ENCODE assay signal across 8 cellular contexts in genomic region chr1:155171836-155172731, GRCh38. TPM values are rescaled to one million over a fixed set of nuclear protein-coding genes. Genes with fewer than 3 reads are reported as not detected.
DNase-seq lines count a peak whose midpoint lies in the region; ATAC-seq lines count a peak whose summit lies in the region.

No MANE protein-coding gene starts in this region.

- H3K4me3 Mint-ChIP-seq in CD4-positive, CD25-positive, alpha-beta regulatory T cell, result peak overlapping the region; percentile 94 to 100 (median 98)
- H3K4me3 Mint-ChIP-seq in immature natural killer cell, result peak overlapping the region; percentile 96 to 100 (median 99)

- peaks cover 15 to 70% (median 40%) of the 10 kb centered on the region in 4 donors for H3K4me1 Mint-ChIP-seq in CD4-positive, CD25-positive, alpha-beta regulatory T cell
- peaks cover 52 to 62% of the 10 kb centered on the region in 2 donors for H3K4me1 Mint-ChIP-seq in immature natural killer cell

- ATAC-seq in CD4-positive, CD25-positive, alpha-beta regulatory T cell (ENCODE audit: low read depth in 2 of 2), result peak in 1 of 2 donors; percentile 22
- peak; percentile 17 for ATAC-seq in HG02798 (IDR thresholded peaks at IDR 0.05; ENCODE audit: poor library complexity, unreplicated experiment)
- no peak for ATAC-seq in HG02840 (IDR thresholded peaks at IDR 0.05; ENCODE audit: low FRiP score, unreplicated experiment)

- no peaks in the 10 kb centered on the region for H3K27me3 ChIP-seq in CD4-positive, CD25-positive, alpha-beta regulatory T cell (ENCODE audit: control insufficient read depth, insufficient read depth, low read length)
- peaks cover 7 to 19% (median 17%) of the 10 kb centered on the region in 5 donors for H3K27me3 ChIP-seq in subcutaneous abdominal adipose tissue (ENCODE audit: control insufficient read depth in 5 of 5, insufficient read depth in 4 of 5, low read length in 5 of 5)

- H3K27ac Mint-ChIP-seq in CD4-positive, CD25-positive, alpha-beta regulatory T cell, result peak overlapping the region; percentile 99 to 100 (median 100)
- peak overlapping the region; percentile 97 to 99 (median 98) for H3K27ac Mint-ChIP-seq in immature natural killer cell

- peak overlapping the region; percentile 70 for H3K4me3 ChIP-seq in CD4-positive, CD25-positive, alpha-beta regulatory T cell (ENCODE audit: low read depth, low read length)
- peak overlapping the region; percentile 74 to 91 (median 89) for H3K4me3 ChIP-seq in subcutaneous abdominal adipose tissue (ENCODE audit: low read depth in 1 of 5, low read length in 5 of 5)

- peaks cover 43% of the 10 kb centered on the region for H3K4me1 ChIP-seq in CD4-positive, CD25-positive, alpha-beta regulatory T cell (ENCODE audit: control insufficient read depth, insufficient read depth, low read length, poor library complexity, severe bottlenecking)
- H3K4me1 ChIP-seq in subcutaneous abdominal adipose tissue (ENCODE audit: control insufficient read depth in 5 of 5, insufficient read depth in 5 of 5, low read length in 5 of 5), result peaks cover 0 to 36% (median 27%) of the 10 kb centered on the region in 5 donors

- peak overlapping the region; percentile 48 to 95 (median 89) for H3K9ac ChIP-seq in subcutaneous abdominal adipose tissue (ENCODE audit: low read length in 5 of 5)

- peak overlapping the region; percentile 93 for H3K27ac ChIP-seq in CD4-positive, CD25-positive, alpha-beta regulatory T cell (ENCODE audit: insufficient read depth, low read length, poor library complexity, severe bottlenecking)
- H3K27ac ChIP-seq in subcutaneous abdominal adipose tissue (ENCODE audit: low read depth, low read length), result peak overlapping the region; percentile 93

- DNase-seq in CD4-positive, CD25-positive, alpha-beta regulatory T cell, result no peak
- peak; percentile 58 for DNase-seq in activated naive CD4-positive, alpha-beta T cell treated with anti-CD3 and anti-CD28 coated beads, Interleukin-2, amount 50 U/mL, for 16 hours
- DNase-seq in immature natural killer cell (no peak), EL (no peak), occipital lobe (lab: John Stamatoyannopoulos, UW) (no peak)

- H3K9me3 ChIP-seq in CD4-positive, CD25-positive, alpha-beta regulatory T cell (ENCODE audit: control insufficient read depth in 2 of 2, low read length in 2 of 2), result no peaks in the 10 kb centered on the region
- H3K9me3 ChIP-seq in subcutaneous abdominal adipose tissue (ENCODE audit: control insufficient read depth in 5 of 5, low read length in 5 of 5), result no peaks in the 10 kb centered on the region

- H3K36me3 Mint-ChIP-seq in CD4-positive, CD25-positive, alpha-beta regulatory T cell, result peaks cover 14% of the 10 kb centered on the region
- H3K36me3 Mint-ChIP-seq in immature natural killer cell, result peaks cover 8 to 9% (median 9%) of the 10 kb centered on the region in 3 donors

- peaks cover 8% of the 10 kb centered on the region for H3K27me3 Mint-ChIP-seq in CD4-positive, CD25-positive, alpha-beta regulatory T cell
- H3K27me3 Mint-ChIP-seq in immature natural killer cell (ENCODE audit: low read depth in 3 of 3), result peaks cover 5 to 24% (median 22%) of the 10 kb centered on the region in 3 donors

- H3K36me3 ChIP-seq in CD4-positive, CD25-positive, alpha-beta regulatory T cell (ENCODE audit: control insufficient read depth, insufficient read depth, low read length), result peaks cover 18% of the 10 kb centered on the region
- peaks cover 3 to 21% (median 16%) of the 10 kb centered on the region in 5 donors for H3K36me3 ChIP-seq in subcutaneous abdominal adipose tissue (ENCODE audit: control insufficient read depth in 5 of 5, insufficient read depth in 5 of 5, low read length in 5 of 5)

- H3K9me3 Mint-ChIP-seq in CD4-positive, CD25-positive, alpha-beta regulatory T cell, result no peaks in the 10 kb centered on the region
- no peaks in the 10 kb centered on the region for H3K9me3 Mint-ChIP-seq in immature natural killer cell

RNA-seq across cellular contexts. Expression of gene KRTCAP2, which starts 1.0 kb away (rescaled TPM):
- 122 TPM for total RNA-seq in CD4-positive, CD25-positive, alpha-beta regulatory T cell
- polyA plus RNA-seq in CD4-positive, CD25-positive, alpha-beta regulatory T cell, result 100 to 1,000 TPM; 468 to 537 (median 507) TPM
- 100 to 1,000 TPM; 396 to 465 (median 435) TPM for polyA plus RNA-seq in immature natural killer cell
- 59.0 TPM for total RNA-seq in occipital lobe

RNA-seq across cellular contexts. Expression of gene TRIM46, which starts 1.6 kb away (rescaled TPM):
- 6.1 TPM for total RNA-seq in CD4-positive, CD25-positive, alpha-beta regulatory T cell
- polyA plus RNA-seq in CD4-positive, CD25-positive, alpha-beta regulatory T cell, result 1 to 10 TPM in 2 of 4 donors, under 1 TPM in 2; 0.44 to 1.6 (median 0.78) TPM
- under 1 TPM in 1 of 3 donors, not detected in 2; 0.43 TPM for polyA plus RNA-seq in immature natural killer cell
- 21.1 TPM for total RNA-seq in occipital lobe

RNA-seq across cellular contexts. Expression of gene DPM3, which starts 31.8 kb away (rescaled TPM):
- total RNA-seq in CD4-positive, CD25-positive, alpha-beta regulatory T cell, result 28.1 TPM
- polyA plus RNA-seq in CD4-positive, CD25-positive, alpha-beta regulatory T cell, result 100 to 1,000 TPM in 3 of 4 donors, 10 to 100 TPM in 1; 98.3 to 116 (median 101) TPM
- 100 to 1,000 TPM; 103 to 274 (median 126) TPM for polyA plus RNA-seq in immature natural killer cell
- total RNA-seq in occipital lobe, result 12.0 TPM

RNA-seq across cellular contexts. Expression of gene THBS3, which starts 35.6 kb away (rescaled TPM):
- 18.4 TPM for total RNA-seq in CD4-positive, CD25-positive, alpha-beta regulatory T cell
- polyA plus RNA-seq in CD4-positive, CD25-positive, alpha-beta regulatory T cell, result 1 to 10 TPM; 2.7 to 4.1 (median 3.7) TPM
- 1 to 10 TPM in 2 of 3 donors, not detected in 1; 1.3 to 1.8 TPM for polyA plus RNA-seq in immature natural killer cell
- 8.3 TPM for total RNA-seq in occipital lobe

RNA-seq across cellular contexts. Expression of gene MTX1, which starts 36.4 kb away (rescaled TPM):
- 18.4 TPM for total RNA-seq in CD4-positive, CD25-positive, alpha-beta regulatory T cell
- 10 to 100 TPM; 44.3 to 52.2 (median 49.0) TPM for polyA plus RNA-seq in CD4-positive, CD25-positive, alpha-beta regulatory T cell
- 10 to 100 TPM; 51.1 to 62.6 (median 55.1) TPM for polyA plus RNA-seq in immature natural killer cell
- 15.3 TPM for total RNA-seq in occipital lobe
